In genomic region chr11:71544525-71545214, GRCh38 we compare ENCODE assay signal across 15 cellular contexts. TPM values are rescaled to one million over a fixed set of nuclear protein-coding genes. Genes with fewer than 3 reads are reported as not detected.
DNase-seq lines count a peak whose midpoint lies in the region; ATAC-seq, FAIRE-seq and TF ChIP-seq lines count a peak whose summit lies in the region.
"Had no signal": no experiment of that assay in that cellular context is flagged by ENCODE, and none has a peak within 500 bp of the region (broad histone marks: within the 10 kb centered on the region; RNA-seq: fewer than 3 reads in every experiment).

No MANE protein-coding gene starts in this region.

- H3K36me3 ChIP-seq in BLaER1, result no peaks in the 10 kb centered on the region
- no peaks in the 10 kb centered on the region for H3K36me3 ChIP-seq in K562 (ENCODE audit: control insufficient read depth, insufficient read depth, low read length)

- BruUV-seq in K562 (replicated peaks; lab: Mats Ljungman, UMichigan), result no TSS peak

- peaks cover 77% of the 10 kb centered on the region for H3K4me1 ChIP-seq in BLaER1
- peaks cover 0 to 4% of the 10 kb centered on the region in 2 experiments; a peak in 1 of 5 replicates for H3K4me1 ChIP-seq in K562 (replicated peaks in 1 of 2; ENCODE audit: control insufficient read depth in 2 of 2, insufficient read depth in 2 of 2, low read length in 2 of 2)

- H3K27me3 Mint-ChIP-seq in CD4-positive, alpha-beta T cell, result peaks cover 29% of the 10 kb centered on the region

- intact Hi-C loops in K562 (cut with micrococcal nuclease), result no loop called here
- intact Hi-C loops in CD4-positive, alpha-beta T cell (cut with DNase I, micrococcal nuclease), result no loop called here

- TF ChIP-seq RAD21 in K562 (CRISPR knock-in tag; conservative IDR thresholded peaks at IDR 0.05 in 1 of 2, IDR thresholded peaks at IDR 0.05 in 1 of 2), result no peak

- no peak for TF ChIP-seq EP300 in K562 (IDR thresholded peaks at IDR 0.05; ENCODE audit: low read length)

- H3K27ac ChIP-seq in BLaER1 (peak overlapping the region; percentile 81), K562 (ENCODE audit: extremely low read depth, low read depth, low read length) (no peak overlapping the region)
- H3K27ac ChIP-seq in CD4-positive, alpha-beta T cell (ENCODE audit: low read depth, low read length), result no peak overlapping the region

- no peaks in the 10 kb centered on the region for H3K9me1 ChIP-seq in K562 (ENCODE audit: control insufficient read depth, insufficient read depth, low read length)

- no peak for DNase-seq in K562 (ENCODE audit: extremely low read depth in 1 of 4, low spot score in 3 of 4)
- peak; percentile 11 for DNase-seq in islet precursor cell
- no peak for DNase-seq in SHP77 (lab: John Stamatoyannopoulos, UW)
- DNase-seq in CD4-positive, alpha-beta T cell, result no peak
- DNase-seq: ACHN; Caco-2; CD8-positive, alpha-beta memory T cell; HCEC 1CT; HFFc6 had no signal

- H4K20me1 ChIP-seq in BLaER1 (no peaks in the 10 kb centered on the region), K562 (replicated peaks; ENCODE audit: control insufficient read depth, insufficient read depth, low read length) (no peaks in the 10 kb centered on the region)

- CTCF ChIA-PET in K562 (lab: Yijun Ruan, JAX; ENCODE audit: low intra/inter-chr PET ratio), result no interaction called here
- CTCF ChIA-PET in CD4-positive, alpha-beta T cell (lab: Charles Lee), result no interaction called here

- peaks cover 8% of the 10 kb centered on the region for H3K9me3 Mint-ChIP-seq in CD4-positive, alpha-beta T cell
- H3K9me3 Mint-ChIP-seq: HFFc6 had no signal

- H3K4me1 Mint-ChIP-seq in CD4-positive, alpha-beta T cell (ENCODE audit: low read depth), result no peaks in the 10 kb centered on the region

- peak overlapping the region; percentile 92 for H3K4me2 ChIP-seq in BLaER1
- no peak overlapping the region for H3K4me2 ChIP-seq in K562 (ENCODE audit: insufficient read depth, low read length)

- TF ChIP-seq POLR2A in K562 (conservative IDR thresholded peaks at IDR 0.05), result no peak

- no peak for FAIRE-seq in K562 (lab: Jason Lieb, UNC)

- H3K27me3 ChIP-seq in BLaER1, result no peaks in the 10 kb centered on the region
- H3K27me3 ChIP-seq in K562 (ENCODE audit: control insufficient read depth in 2 of 2, insufficient read depth in 2 of 2, low read length in 2 of 2), result peaks cover 46 to 74% of the 10 kb centered on the region in 2 experiments
- H3K27me3 ChIP-seq in CD4-positive, alpha-beta T cell (ENCODE audit: control insufficient read depth, insufficient read depth, low read length), result no peaks in the 10 kb centered on the region

- H3K9ac ChIP-seq in BLaER1 (no peak overlapping the region), K562 (ENCODE audit: insufficient read depth in 1 of 2, low read depth in 2 of 2, low read length in 2 of 2) (no peak overlapping the region)

- in situ Hi-C loops in K562 (cut with MboI), result no loop called here

- no peak overlapping the region for H3K27ac Mint-ChIP-seq in CD4-positive, alpha-beta T cell
- H3K27ac Mint-ChIP-seq: HFFc6 had no signal

- no peaks in the 10 kb centered on the region for H3K79me2 ChIP-seq in K562 (ENCODE audit: control insufficient read depth, insufficient read depth, low read length)

- WGBS in K562 (ENCODE audit: insufficient coverage, low coverage, missing lambda C conversion rate), result 0% methylated on average over 6 of the region's 6 CpGs

- POLR2A ChIA-PET in K562 (lab: Yijun Ruan, JAX), result interaction anchor here (0.6 kb wide), 1 partner anchor 1232 kb away, joined by 4 read pairs; no protein-coding TSS in a partner anchor
- POLR2A ChIA-PET in CD4-positive, alpha-beta T cell (lab: Charles Lee), result no interaction called here

- H3K9me3 ChIP-seq in BLaER1 (peaks cover 40% of the 10 kb centered on the region), K562 (replicated peaks; ENCODE audit: control insufficient read depth, insufficient read depth, low read depth, low read length) (peaks cover 2% of the 10 kb centered on the region; the same call in 1 of the 2 replicates)
- no peaks in the 10 kb centered on the region for H3K9me3 ChIP-seq in CD4-positive, alpha-beta T cell (ENCODE audit: control insufficient read depth, low read length)

- no peak for TF ChIP-seq CTCF in K562 (IDR thresholded peaks at IDR 0.05 in 2 of 3, conservative IDR thresholded peaks at IDR 0.05 in 1 of 3; ENCODE audit: insufficient read depth in 2 of 3, low read depth in 1 of 3, low read length in 3 of 3)
- no peak for TF ChIP-seq CTCF in CD4-positive, alpha-beta T cell (IDR thresholded peaks at IDR 0.05)

- no peak overlapping the region for H3K4me3 Mint-ChIP-seq in CD4-positive, alpha-beta T cell
- H3K4me3 Mint-ChIP-seq: CD8-positive, alpha-beta memory T cell; HFFc6 had no signal

- ATAC-seq in K562 (no peak), HG03520 (IDR thresholded peaks at IDR 0.05; ENCODE audit: unreplicated experiment) (no peak)
- ATAC-seq in CD4-positive, alpha-beta T cell (ENCODE audit: poor library complexity), result no peak

- H3K36me3 Mint-ChIP-seq in CD4-positive, alpha-beta T cell (ENCODE audit: low read depth), result no peaks in the 10 kb centered on the region
- H3K36me3 Mint-ChIP-seq: CD14-positive monocyte had no signal

- no peak overlapping the region for H2AFZ ChIP-seq in K562 (ENCODE audit: low read depth, low read length)

- H3K4me3 ChIP-seq in BLaER1 (no peak overlapping the region), K562 (no peak overlapping the region)

RNA-seq across cellular contexts. Expression of gene KRTAP5-9, which starts 3.5 kb away (rescaled TPM):
- total RNA-seq in K562 (2011; cell fraction: chromatin; rRNA removed; ENCODE audit: low replicate concordance), result not detected in 2 replicates
- total RNA-seq in K562 (2011; cell fraction: nucleolus; rRNA removed), result not detected in 2 replicates
- not detected in 2 replicates for total RNA-seq in K562 (2011; cell fraction: nucleoplasm; rRNA removed)
- not detected in 2 replicates for total RNA-seq in K562 (2014; rRNA removed)
- not detected in 2 replicates for total RNA-seq in K562 (2014; rRNA removed; fragmentation: Illumina TruSeq; extraction: Trizol)
- total RNA-seq in K562 (2015; rRNA removed; fragmentation: Illumina TruSeq; extraction: Trizol), result not detected in 2 replicates
- not detected in 2 replicates for total RNA-seq in K562 (2021)
- polyA plus RNA-seq in K562 (2011; rRNA removed), result not detected in 2 replicates
- polyA plus RNA-seq in K562 (2011; cell fraction: cytosol; rRNA removed), result not detected in 2 replicates
- 0.16 and 0.22 TPM in 2 replicates for polyA plus RNA-seq in K562 (2011; cell fraction: nucleus; rRNA removed)
- 0.08 TPM in 1 of 2 replicates, not detected in the other for polyA plus RNA-seq in K562 (2012)
- not detected in 2 replicates for polyA plus RNA-seq in K562 (2014; fragmentation: Illumina TruSeq; extraction: Trizol)
- not detected for polyA plus RNA-seq in K562 (2014; fragmentation: Nextera tagmentation; extraction: Ambion mirVana)
- not detected in 2 replicates for polyA plus RNA-seq in K562 (2014; rRNA removed)
- not detected in 2 replicates for polyA minus RNA-seq in K562 (2011; rRNA and poly(A)+ RNA removed)
- polyA minus RNA-seq in K562 (2011; cell fraction: cytosol; rRNA and poly(A)+ RNA removed), result not detected in 2 replicates
- polyA minus RNA-seq in K562 (2011; cell fraction: nucleus; rRNA and poly(A)+ RNA removed), result not detected in 2 replicates
- total RNA-seq in CD4-positive, alpha-beta T cell, result under 1 TPM in 1 of 2 experiments, not detected in 1; 0.28 TPM
- total RNA-seq: A172; Caco-2; CD8-positive, alpha-beta memory T cell; H4; HT-29 had no signal
- polyA plus RNA-seq: CD14-positive monocyte; CD8-positive, alpha-beta memory T cell had no signal

RNA-seq across cellular contexts. Expression of gene KRTAP5-8, which starts 6.8 kb away (rescaled TPM):
- not detected in 2 replicates for total RNA-seq in K562 (2011; cell fraction: chromatin; rRNA removed; ENCODE audit: low replicate concordance)
- total RNA-seq in K562 (2011; cell fraction: nucleolus; rRNA removed), result not detected in 2 replicates
- total RNA-seq in K562 (2011; cell fraction: nucleoplasm; rRNA removed), result not detected in 2 replicates
- total RNA-seq in K562 (2014; rRNA removed), result not detected in 2 replicates
- total RNA-seq in K562 (2014; rRNA removed; fragmentation: Illumina TruSeq; extraction: Trizol), result not detected in 2 replicates
- not detected in 2 replicates for total RNA-seq in K562 (2015; rRNA removed; fragmentation: Illumina TruSeq; extraction: Trizol)
- not detected in 2 replicates for total RNA-seq in K562 (2021)
- polyA plus RNA-seq in K562 (2011; rRNA removed), result not detected in 2 replicates
- not detected in 2 replicates for polyA plus RNA-seq in K562 (2011; cell fraction: cytosol; rRNA removed)
- polyA plus RNA-seq in K562 (2011; cell fraction: nucleus; rRNA removed), result not detected in 2 replicates
- polyA plus RNA-seq in K562 (2012), result not detected in 2 replicates
- polyA plus RNA-seq in K562 (2014; fragmentation: Illumina TruSeq; extraction: Trizol), result not detected in 2 replicates
- polyA plus RNA-seq in K562 (2014; fragmentation: Nextera tagmentation; extraction: Ambion mirVana), result not detected
- not detected in 2 replicates for polyA plus RNA-seq in K562 (2014; rRNA removed)
- not detected in 2 replicates for polyA minus RNA-seq in K562 (2011; rRNA and poly(A)+ RNA removed)
- polyA minus RNA-seq in K562 (2011; cell fraction: cytosol; rRNA and poly(A)+ RNA removed), result not detected in 2 replicates
- not detected in 2 replicates for polyA minus RNA-seq in K562 (2011; cell fraction: nucleus; rRNA and poly(A)+ RNA removed)
- total RNA-seq in CD4-positive, alpha-beta T cell, result not detected
- total RNA-seq: A172; Caco-2; CD8-positive, alpha-beta memory T cell; H4; HFFc6; HT-29 had no signal
- polyA plus RNA-seq: CD14-positive monocyte; CD8-positive, alpha-beta memory T cell had no signal

RNA-seq across cellular contexts. Expression of gene KRTAP5-7, which starts 17.6 kb away (rescaled TPM):
- total RNA-seq in K562 (2011; cell fraction: chromatin; rRNA removed; ENCODE audit: low replicate concordance), result not detected in 2 replicates
- not detected in 2 replicates for total RNA-seq in K562 (2011; cell fraction: nucleolus; rRNA removed)
- not detected in 2 replicates for total RNA-seq in K562 (2011; cell fraction: nucleoplasm; rRNA removed)
- not detected in 2 replicates for total RNA-seq in K562 (2014; rRNA removed)
- not detected in 2 replicates for total RNA-seq in K562 (2014; rRNA removed; fragmentation: Illumina TruSeq; extraction: Trizol)
- not detected in 2 replicates for total RNA-seq in K562 (2015; rRNA removed; fragmentation: Illumina TruSeq; extraction: Trizol)
- not detected in 2 replicates for total RNA-seq in K562 (2021)
- not detected in 2 replicates for polyA plus RNA-seq in K562 (2011; rRNA removed)
- polyA plus RNA-seq in K562 (2011; cell fraction: cytosol; rRNA removed), result not detected in 2 replicates
- not detected in 2 replicates for polyA plus RNA-seq in K562 (2011; cell fraction: nucleus; rRNA removed)
- not detected in 2 replicates for polyA plus RNA-seq in K562 (2012)
- not detected in 2 replicates for polyA plus RNA-seq in K562 (2014; fragmentation: Illumina TruSeq; extraction: Trizol)
- not detected for polyA plus RNA-seq in K562 (2014; fragmentation: Nextera tagmentation; extraction: Ambion mirVana)
- polyA plus RNA-seq in K562 (2014; rRNA removed), result not detected in 2 replicates
- polyA minus RNA-seq in K562 (2011; rRNA and poly(A)+ RNA removed), result not detected in 2 replicates
- not detected in 2 replicates for polyA minus RNA-seq in K562 (2011; cell fraction: cytosol; rRNA and poly(A)+ RNA removed)
- polyA minus RNA-seq in K562 (2011; cell fraction: nucleus; rRNA and poly(A)+ RNA removed), result not detected in 2 replicates
- total RNA-seq in CD4-positive, alpha-beta T cell, result not detected
- total RNA-seq: A172; Caco-2; CD8-positive, alpha-beta memory T cell; H4; HFFc6; HT-29 had no signal
- polyA plus RNA-seq: CD14-positive monocyte; CD8-positive, alpha-beta memory T cell had no signal

RNA-seq across cellular contexts. Expression of gene KRTAP5-10, which starts 20.7 kb away (rescaled TPM):
- not detected in 2 replicates for total RNA-seq in K562 (2011; cell fraction: chromatin; rRNA removed; ENCODE audit: low replicate concordance)
- total RNA-seq in K562 (2011; cell fraction: nucleolus; rRNA removed), result not detected in 2 replicates
- total RNA-seq in K562 (2011; cell fraction: nucleoplasm; rRNA removed), result not detected in 2 replicates
- total RNA-seq in K562 (2014; rRNA removed) (not detected in 2 replicates), K562 (2014; rRNA removed; fragmentation: Illumina TruSeq; extraction: Trizol) (not detected in 2 replicates), K562 (2015; rRNA removed; fragmentation: Illumina TruSeq; extraction: Trizol) (not detected in 2 replicates), K562 (2021) (not detected in 2 replicates)
- polyA plus RNA-seq in K562 (2011; rRNA removed) (not detected in 2 replicates), K562 (2014; fragmentation: Illumina TruSeq; extraction: Trizol) (not detected in 2 replicates), K562 (2014; fragmentation: Nextera tagmentation; extraction: Ambion mirVana) (not detected), K562 (2014; rRNA removed) (not detected in 2 replicates)
- polyA plus RNA-seq in K562 (2011; cell fraction: cytosol; rRNA removed), result not detected in 2 replicates
- not detected in 2 replicates for polyA plus RNA-seq in K562 (2011; cell fraction: nucleus; rRNA removed)
- polyA plus RNA-seq in K562 (2012), result not detected in 2 replicates
- not detected in 2 replicates for polyA minus RNA-seq in K562 (2011; rRNA and poly(A)+ RNA removed)
- not detected in 2 replicates for polyA minus RNA-seq in K562 (2011; cell fraction: cytosol; rRNA and poly(A)+ RNA removed)
- polyA minus RNA-seq in K562 (2011; cell fraction: nucleus; rRNA and poly(A)+ RNA removed), result not detected in 2 replicates
- not detected for total RNA-seq in CD4-positive, alpha-beta T cell
- total RNA-seq: A172; Caco-2; CD8-positive, alpha-beta memory T cell; H4; HFFc6; HT-29 had no signal
- polyA plus RNA-seq: CD14-positive monocyte; CD8-positive, alpha-beta memory T cell had no signal

RNA-seq across cellular contexts. Expression of gene KRTAP5-11, which starts 38.0 kb away (rescaled TPM):
- total RNA-seq in K562 (2011; cell fraction: chromatin; rRNA removed; ENCODE audit: low replicate concordance), result not detected in 2 replicates
- total RNA-seq in K562 (2011; cell fraction: nucleolus; rRNA removed), result not detected in 2 replicates
- not detected in 2 replicates for total RNA-seq in K562 (2011; cell fraction: nucleoplasm; rRNA removed)
- total RNA-seq in K562 (2014; rRNA removed) (not detected in 2 replicates), K562 (2014; rRNA removed; fragmentation: Illumina TruSeq; extraction: Trizol) (not detected in 2 replicates), K562 (2015; rRNA removed; fragmentation: Illumina TruSeq; extraction: Trizol) (not detected in 2 replicates), K562 (2021) (not detected in 2 replicates)
- polyA plus RNA-seq in K562 (2011; rRNA removed) (not detected in 2 replicates), K562 (2014; fragmentation: Illumina TruSeq; extraction: Trizol) (not detected in 2 replicates), K562 (2014; fragmentation: Nextera tagmentation; extraction: Ambion mirVana) (not detected), K562 (2014; rRNA removed) (not detected in 2 replicates)
- polyA plus RNA-seq in K562 (2011; cell fraction: cytosol; rRNA removed), result not detected in 2 replicates
- polyA plus RNA-seq in K562 (2011; cell fraction: nucleus; rRNA removed), result not detected in 2 replicates
- polyA plus RNA-seq in K562 (2012), result not detected in 2 replicates
- not detected in 2 replicates for polyA minus RNA-seq in K562 (2011; rRNA and poly(A)+ RNA removed)
- not detected in 2 replicates for polyA minus RNA-seq in K562 (2011; cell fraction: cytosol; rRNA and poly(A)+ RNA removed)
- polyA minus RNA-seq in K562 (2011; cell fraction: nucleus; rRNA and poly(A)+ RNA removed), result not detected in 2 replicates
- not detected for total RNA-seq in CD4-positive, alpha-beta T cell
- total RNA-seq: A172; Caco-2; CD8-positive, alpha-beta memory T cell; H4; HFFc6; HT-29 had no signal
- polyA plus RNA-seq: CD14-positive monocyte; CD8-positive, alpha-beta memory T cell had no signal
